Comparison of ENCODE assay signal across 8 cellular contexts in the genomic region with DNA sequence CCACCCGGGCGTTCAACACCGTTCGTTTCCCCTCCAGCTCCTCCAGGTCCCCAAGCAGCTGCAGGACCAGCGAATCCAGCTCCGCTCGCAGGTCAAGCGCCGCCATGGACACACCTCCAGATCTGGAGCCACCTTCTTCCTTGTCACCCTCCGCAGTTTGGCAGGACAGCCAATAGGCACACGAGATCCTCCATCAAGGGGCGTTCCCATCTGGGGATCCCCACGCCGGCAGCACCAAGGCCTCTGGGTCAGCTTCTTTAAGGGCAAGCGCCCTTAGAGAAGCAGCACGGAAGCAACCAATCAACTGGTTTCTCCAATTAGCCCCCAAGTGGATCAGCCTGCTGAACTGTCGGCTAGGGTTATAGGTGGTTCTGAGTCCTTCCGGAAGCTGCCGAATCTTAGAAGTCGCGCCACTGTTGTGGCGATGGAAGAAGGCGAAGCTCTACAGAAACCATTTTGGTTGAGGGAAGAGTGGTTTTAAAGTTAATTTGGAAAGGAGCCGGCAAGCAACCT. TPM values are rescaled to one million over a fixed set of nuclear protein-coding genes. Genes with fewer than 3 reads are reported as not detected.
DNase-seq lines count a peak whose midpoint lies in the region; ATAC-seq and TF ChIP-seq lines count a peak whose summit lies in the region.

No MANE protein-coding gene starts in this region.

- H3K27ac ChIP-seq in BLaER1, result peak overlapping the region; percentile 87
- H3K27ac ChIP-seq in colonic mucosa, result peak overlapping the region; percentile 91

- intact Hi-C loops in colonic mucosa (cut with DNase I), result no loop called here
- intact Hi-C loops in left colon (cut with DNase I, micrococcal nuclease), result loop anchor here in 1 of 2 donors (10.0 kb wide), 1 partner anchor 157 kb away; a partner anchor contains a TSS

- DNase-seq in NCI-H524 treated with DMSO at 0.1 percent for 48 hours (lab: John Stamatoyannopoulos, UW) (peak; percentile 80), colonic mucosa (peak; percentile 93), left colon (peak; percentile 89 to 96)
- peak; percentile 88 for DNase-seq in activated CD4-positive, alpha-beta T cell treated with anti-CD3 and anti-CD28 coated beads for 48 hours
- peak; percentile 87 for DNase-seq in stimulated activated CD4-positive, alpha-beta T cell treated with anti-CD3 and anti-CD28 coated beads, Interleukin-1b, Interleukin-23, amount 100 ng/mL, for 48 hours

- peaks cover 64% of the 10 kb centered on the region for H3K36me3 ChIP-seq in BLaER1
- H3K36me3 ChIP-seq in colonic mucosa, result peaks cover 14% of the 10 kb centered on the region

- H3K27me3 ChIP-seq in BLaER1, result no peaks in the 10 kb centered on the region
- H3K27me3 ChIP-seq in colonic mucosa, result no peaks in the 10 kb centered on the region

- H3K4me2 ChIP-seq in BLaER1, result peak overlapping the region; percentile 84

- peaks cover 32% of the 10 kb centered on the region for H3K4me1 ChIP-seq in BLaER1
- peaks cover 6% of the 10 kb centered on the region for H3K4me1 ChIP-seq in colonic mucosa

- TF ChIP-seq CTCF in colonic mucosa (IDR thresholded peaks at IDR 0.05), result no peak

- H4K20me1 ChIP-seq in BLaER1, result peaks cover 40% of the 10 kb centered on the region

- peak overlapping the region; percentile 85 for H3K4me3 ChIP-seq in BLaER1
- H3K4me3 ChIP-seq in colonic mucosa, result peak overlapping the region; percentile 76

- peak; percentile 82 for ATAC-seq in GM19324 (IDR thresholded peaks at IDR 0.05; ENCODE audit: low FRiP score, unreplicated experiment)
- peak; percentile 77 for ATAC-seq in HG03460 (IDR thresholded peaks at IDR 0.05; ENCODE audit: unreplicated experiment)
- peak; percentile 83 for ATAC-seq in left colon

- H3K9ac ChIP-seq in BLaER1, result peak overlapping the region; percentile 90
- H3K9ac ChIP-seq in colonic mucosa (ENCODE audit: low read depth in 2 of 2, low read length in 2 of 2), result peak overlapping the region; percentile 78 to 93

- H3K9me3 ChIP-seq in BLaER1 (no peaks in the 10 kb centered on the region), colonic mucosa (no peaks in the 10 kb centered on the region)

RNA-seq across cellular contexts. Expression of a gene that starts 0.6 kb away (rescaled TPM):
- total RNA-seq in colonic mucosa, result 100 to 1,000 TPM in 1 of 2 donors, 10 to 100 TPM in 1; 50.6 to 117 TPM
- total RNA-seq in left colon, result 10 to 100 TPM; 60.7 to 74.8 TPM

RNA-seq across cellular contexts. Expression of a gene that starts 13.8 kb away (rescaled TPM):
- total RNA-seq in colonic mucosa, result 100 to 1,000 TPM in 1 of 2 donors, 10 to 100 TPM in 1; 85.0 to 160 TPM
- 100 to 1,000 TPM; 112 to 168 TPM for total RNA-seq in left colon

Comparison
In these comparisons a context has a peak if more than half of its experiments do, and no peak if none do; other contexts are left out.
1. Peak in every context shown above with its lines: DNase-seq, ATAC-seq, H3K4me3 ChIP-seq and H3K27ac ChIP-seq.